In the genomic region with DNA sequence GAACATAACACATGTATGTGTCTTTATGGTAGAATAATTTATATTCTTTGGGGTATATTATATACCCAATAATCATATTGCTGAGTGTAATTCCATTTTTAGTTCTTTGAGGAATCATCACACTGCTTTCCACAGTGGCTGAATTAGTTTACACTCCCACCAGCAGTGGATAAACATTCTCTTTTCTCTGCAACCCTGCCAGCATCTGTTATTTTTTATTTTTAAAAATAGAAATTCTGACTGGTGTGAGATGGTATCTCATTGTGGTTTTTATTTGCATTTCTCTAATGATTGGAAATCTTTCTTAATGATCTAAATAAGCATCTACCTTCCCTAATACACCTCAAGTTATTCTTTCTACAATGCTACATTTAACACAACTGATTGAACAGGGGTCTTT, we compare ENCODE assay signal across 8 cellular contexts.
"Had no signal": no experiment of that assay in that cellular context is flagged by ENCODE, and none has a peak within 500 bp of the region (broad histone marks: within the 10 kb centered on the region; RNA-seq: fewer than 3 reads in every experiment).

No MANE protein-coding gene starts in this region.

- H3K4me1 Mint-ChIP-seq: IgD-negative memory B cell had no signal

- H3K36me3 Mint-ChIP-seq: IgD-negative memory B cell had no signal

- H3K4me3 Mint-ChIP-seq: IgD-negative memory B cell had no signal

- H3K4me2 ChIP-seq: KMS-11 had no signal

- DNase-seq: IMR-90, KBM-7, KG1 had no signal

- H3K4me3 ChIP-seq: K562 had no signal

- H3K27ac ChIP-seq: HL-60, KMS-11 had no signal

- ATAC-seq: HepG2, K562 had no signal

- H3K27ac Mint-ChIP-seq: IgD-negative memory B cell had no signal

- H3K9ac ChIP-seq: KMS-11 had no signal
